ENCODE assay signal across 6 cellular contexts in genomic region chr19:55635334-55635717, GRCh38. TPM values are rescaled to one million over a fixed set of nuclear protein-coding genes. Genes with fewer than 3 reads are reported as not detected.
DNase-seq lines count a peak whose midpoint lies in the region; ATAC-seq, FAIRE-seq and TF ChIP-seq lines count a peak whose summit lies in the region.

No MANE protein-coding gene starts in this region.

- POLR2A ChIA-PET in A549 (lab: Yijun Ruan, JAX) (interaction anchor here (0.6 to 2.5 kb wide), 9 partner anchors 11 to 115 kb away, joined by 3 to 9 read pairs (median 7); partner anchors contain the start of genes FIZ1, U2AF2, ZNF524 and ZNF784), GM10248 (lab: Yijun Ruan, JAX) (interaction anchor here (1.9 to 2.7 kb wide), 2 partner anchors 12 to 19 kb away, joined by 7 to 8 read pairs; partner anchors contain the start of genes CCDC106 and U2AF2)

- no peak for TF ChIP-seq CTCF in A549 (IDR thresholded peaks at IDR 0.05)
- TF ChIP-seq CTCF in SU-DHL-6 (IDR thresholded peaks at IDR 0.05; ENCODE audit: insufficient read depth, low read length, poor library complexity, severe bottlenecking), result no peak
- TF ChIP-seq CTCF in GM10248 (IDR thresholded peaks at IDR 0.05; ENCODE audit: control extremely low read depth, extremely low read depth, low read depth, missing control alignments), result no peak

- peak overlapping the region; percentile 88 to 94 for H3K27ac ChIP-seq in A549
- H3K27ac ChIP-seq in SU-DHL-6 (ENCODE audit: low read depth, low read length), result peak overlapping the region; percentile 38
- H3K27ac ChIP-seq in iPS-20b (ENCODE audit: low read length), result peak overlapping the region; percentile 73

- no peak for TF ChIP-seq RAD21 in A549 (conservative IDR thresholded peaks at IDR 0.05 in 1 of 2, IDR thresholded peaks at IDR 0.05 in 1 of 2)

- H3K36me3 ChIP-seq in SU-DHL-6 (ENCODE audit: low read length) (no peaks in the 10 kb centered on the region), iPS-20b (ENCODE audit: insufficient read depth, low read depth, low read length) (no peaks in the 10 kb centered on the region)

- no peak for FAIRE-seq in A549 (lab: Jason Lieb, UNC)

- no peak for TF ChIP-seq EP300 in A549 (IDR thresholded peaks at IDR 0.05)

- H3F3A ChIP-seq in SU-DHL-6 (ENCODE audit: insufficient read depth), result peaks cover 11% of the 10 kb centered on the region

- 9% methylated on average over 9 of the region's 9 CpGs for WGBS in A549 (ENCODE audit: missing lambda C conversion rate)

- peaks cover 26% of the 10 kb centered on the region for H3K79me2 ChIP-seq in SU-DHL-6 (ENCODE audit: insufficient read depth, low read length)

- DNase-seq in A549 (ENCODE audit: low read depth in 1 of 2, low spot score in 1 of 2), result no peak
- no peak for DNase-seq in MV-4-11 (lab: John Stamatoyannopoulos, UW)
- no peak for DNase-seq in GM10248 (ENCODE audit: extremely low spot score)

- TF ChIP-seq POLR2A in A549 (IDR thresholded peaks at IDR 0.05; ENCODE audit: low read length), result no peak

- ATAC-seq in A549 (no peak), GM19324 (IDR thresholded peaks at IDR 0.05; ENCODE audit: low FRiP score, unreplicated experiment) (no peak)

- H3K4me2 ChIP-seq in A549, result peak overlapping the region; percentile 99
- peak overlapping the region; percentile 93 for H3K4me2 ChIP-seq in SU-DHL-6 (ENCODE audit: low read depth, low read length, poor library complexity, severe bottlenecking)

- H3K27me3 ChIP-seq in SU-DHL-6 (ENCODE audit: low read length) (no peaks in the 10 kb centered on the region), iPS-20b (ENCODE audit: insufficient read depth, low read length) (no peaks in the 10 kb centered on the region)

- no peaks in the 10 kb centered on the region for H4K20me1 ChIP-seq in SU-DHL-6 (ENCODE audit: low read depth, low read length)

- no peak overlapping the region for H2AFZ ChIP-seq in SU-DHL-6 (ENCODE audit: low read depth, low read length, severe bottlenecking)

- CTCF ChIA-PET in A549 (lab: Yijun Ruan, JAX) (interaction anchor here (1.0 to 24.9 kb wide), 10 partner anchors 9 to 168 kb away, joined by 3 to 363 read pairs (median 43); partner anchors contain the start of genes CCDC106, ZNF581, ZNF784 and ZNF865), GM10248 (lab: Yijun Ruan, JAX) (interaction anchor here (1.0 to 9.0 kb wide), 7 partner anchors 11 to 698 kb away, joined by 3 to 84 read pairs (median 4); partner anchors contain the start of genes CCDC106, U2AF2 and ZNF784)

- H3K9me3 ChIP-seq in A549, result no peaks in the 10 kb centered on the region
- no peaks in the 10 kb centered on the region for H3K9me3 ChIP-seq in SU-DHL-6 (ENCODE audit: insufficient read depth, low read length)
- H3K9me3 ChIP-seq in iPS-20b (ENCODE audit: insufficient read depth, low read depth, low read length), result no peaks in the 10 kb centered on the region

- peaks cover 22% of the 10 kb centered on the region for H3K4me1 ChIP-seq in A549
- H3K4me1 ChIP-seq in iPS-20b (ENCODE audit: insufficient read depth, low read length), result peaks cover 4% of the 10 kb centered on the region; the same call in 1 of the 2 replicates

- no peaks in the 10 kb centered on the region for H3K9me2 ChIP-seq in SU-DHL-6 (replicated peaks; ENCODE audit: insufficient read depth, low read length)

- peak overlapping the region; percentile 95 for H3K9ac ChIP-seq in SU-DHL-6 (ENCODE audit: low read length)
- peak overlapping the region; percentile 97 for H3K9ac ChIP-seq in iPS-20b (ENCODE audit: low read depth, low read length)

- H3K4me3 ChIP-seq in A549 (peak overlapping the region; percentile 76), SU-DHL-6 (ENCODE audit: insufficient read depth, low read length, poor library complexity, severe bottlenecking) (peak overlapping the region; percentile 71), iPS-20b (ENCODE audit: low read length) (peak overlapping the region; percentile 87)

TF ChIP-seq in A549, 52 proteins besides CTCF, POLR2A, EP300 and RAD21:
- TF ChIP-seq FOSB (CRISPR knock-in tag; IDR thresholded peaks at IDR 0.05), result no peak
- TF ChIP-seq FOXS1 (CRISPR knock-in tag; IDR thresholded peaks at IDR 0.05), result no peak
- no peak for TF ChIP-seq RARB (CRISPR knock-in tag; IDR thresholded peaks at IDR 0.05)
- no peak for TF ChIP-seq NR3C1 (IDR thresholded peaks at IDR 0.05)
- no peak for TF ChIP-seq MAZ (IDR thresholded peaks at IDR 0.05; ENCODE audit: borderline replicate concordance, low read depth, low read length)
- no peak for TF ChIP-seq ZNF302 (CRISPR knock-in tag; IDR thresholded peaks at IDR 0.05)
- no peak for TF ChIP-seq BHLHE40 (IDR thresholded peaks at IDR 0.05; ENCODE audit: low read depth, low read length)
- TF ChIP-seq KDM1A (IDR thresholded peaks at IDR 0.05; ENCODE audit: low read depth), result no peak
- TF ChIP-seq FOSL2 (IDR thresholded peaks at IDR 0.05), result no peak
- no peak for TF ChIP-seq FOSL2 (CRISPR knock-in tag; IDR thresholded peaks at IDR 0.05)
- no peak for TF ChIP-seq RNF2 (IDR thresholded peaks at IDR 0.05; ENCODE audit: borderline replicate concordance, low read depth)
- no peak for TF ChIP-seq RFX5 (IDR thresholded peaks at IDR 0.05)
- no peak for TF ChIP-seq KDM5A (IDR thresholded peaks at IDR 0.05)
- TF ChIP-seq HEYL (CRISPR knock-in tag; IDR thresholded peaks at IDR 0.05), result no peak
- TF ChIP-seq CHD4 (IDR thresholded peaks at IDR 0.05; ENCODE audit: borderline replicate concordance), result no peak
TF ChIP-seq in A549: peak in this region for 0.

RNA-seq across cellular contexts. Expression of gene ZNF580, which starts 5.5 kb away (rescaled TPM):
- polyA plus RNA-seq in A549 (2011; rRNA removed) (9.2 and 15.2 TPM in 2 replicates), A549 (2017; fragmentation: RNase III; extraction: RNeasy Plus Mini Kit Qiagen cat#74134 plus additional on column Dnase treatment) (40.5 to 57.0 TPM (median 52.8 TPM) in 3 replicates)
- polyA plus RNA-seq in A549 (2012; cell fraction: cytosol; rRNA removed), result 31.0 and 40.5 TPM in 2 replicates
- 44.9 and 60.4 TPM in 2 replicates for polyA plus RNA-seq in A549 (2012; cell fraction: nucleus; rRNA removed)
- polyA minus RNA-seq in A549 (2011; rRNA and poly(A)+ RNA removed), result 14.0 and 15.0 TPM in 2 replicates

RNA-seq across cellular contexts. Expression of gene ZNF581, which starts 8.1 kb away (rescaled TPM):
- polyA plus RNA-seq in A549 (2011; rRNA removed), result 13.9 and 17.1 TPM in 2 replicates
- polyA plus RNA-seq in A549 (2012; cell fraction: cytosol; rRNA removed), result 24.8 and 34.0 TPM in 2 replicates
- 24.9 and 37.8 TPM in 2 replicates for polyA plus RNA-seq in A549 (2012; cell fraction: nucleus; rRNA removed)
- 24.3 to 25.6 TPM (median 24.9 TPM) in 3 replicates for polyA plus RNA-seq in A549 (2017; fragmentation: RNase III; extraction: RNeasy Plus Mini Kit Qiagen cat#74134 plus additional on column Dnase treatment)
- 24.8 and 30.6 TPM in 2 replicates for polyA minus RNA-seq in A549 (2011; rRNA and poly(A)+ RNA removed)

RNA-seq across cellular contexts. Expression of gene ZNF784, which starts 11.0 kb away (rescaled TPM):
- 3.5 and 4.1 TPM in 2 replicates for polyA plus RNA-seq in A549 (2011; rRNA removed)
- 5.1 and 7.2 TPM in 2 replicates for polyA plus RNA-seq in A549 (2012; cell fraction: cytosol; rRNA removed)
- 12.3 and 14.7 TPM in 2 replicates for polyA plus RNA-seq in A549 (2012; cell fraction: nucleus; rRNA removed)
- polyA plus RNA-seq in A549 (2017; fragmentation: RNase III; extraction: RNeasy Plus Mini Kit Qiagen cat#74134 plus additional on column Dnase treatment), result 6.0 to 7.1 TPM (median 6.6 TPM) in 3 replicates
- 5.4 and 5.5 TPM in 2 replicates for polyA minus RNA-seq in A549 (2011; rRNA and poly(A)+ RNA removed)

RNA-seq across cellular contexts. Expression of gene CCDC106, which starts 12.7 kb away (rescaled TPM):
- polyA plus RNA-seq in A549 (2011; rRNA removed) (5.2 and 5.5 TPM in 2 replicates), A549 (2017; fragmentation: RNase III; extraction: RNeasy Plus Mini Kit Qiagen cat#74134 plus additional on column Dnase treatment) (15.7 to 17.6 TPM (median 17.4 TPM) in 3 replicates)
- polyA plus RNA-seq in A549 (2012; cell fraction: cytosol; rRNA removed), result 15.3 and 18.3 TPM in 2 replicates
- 18.6 and 20.8 TPM in 2 replicates for polyA plus RNA-seq in A549 (2012; cell fraction: nucleus; rRNA removed)
- polyA minus RNA-seq in A549 (2011; rRNA and poly(A)+ RNA removed), result 2.3 and 5.7 TPM in 2 replicates

RNA-seq across cellular contexts. Expression of gene U2AF2, which starts 19.5 kb away (rescaled TPM):
- polyA plus RNA-seq in A549 (2011; rRNA removed) (147 and 157 TPM in 2 replicates), A549 (2017; fragmentation: RNase III; extraction: RNeasy Plus Mini Kit Qiagen cat#74134 plus additional on column Dnase treatment) (280 to 302 TPM (median 293 TPM) in 3 replicates)
- polyA plus RNA-seq in A549 (2012; cell fraction: cytosol; rRNA removed), result 498 and 577 TPM in 2 replicates
- 800 and 847 TPM in 2 replicates for polyA plus RNA-seq in A549 (2012; cell fraction: nucleus; rRNA removed)
- polyA minus RNA-seq in A549 (2011; rRNA and poly(A)+ RNA removed), result 154 and 158 TPM in 2 replicates

Comparison
In these comparisons a context has a peak if more than half of its experiments do, and no peak if none do; other contexts are left out.
1. H3K27ac ChIP-seq: peak in every context shown above with its lines; median percentile 91 in A549; 73 in iPS-20b; 38 in SU-DHL-6.